20 cellular contexts compared by ENCODE assay signal in genomic region chr5:64312496-64312895, GRCh38.
A peak's percentile ranks its signal among the peaks of the same experiment; 100 is the strongest.
DNase-seq lines count a peak whose midpoint lies in the region; ATAC-seq and TF ChIP-seq lines count a peak whose summit lies in the region.
"Had no signal": no experiment of that assay in that cellular context is flagged by ENCODE, and none has a peak within 500 bp of the region (broad histone marks: within the 10 kb centered on the region; RNA-seq: fewer than 3 reads in every experiment).

No MANE protein-coding gene starts in this region.

- H3K9me3 ChIP-seq in HEK293 (ENCODE audit: control insufficient read depth, insufficient read depth, low read depth, low read length) (no peaks in the 10 kb centered on the region), upper lobe of right lung (no peaks in the 10 kb centered on the region)
- H3K9me3 ChIP-seq: A549, HAP-1 had no signal

- H3K36me3 ChIP-seq in HEK293 (ENCODE audit: control insufficient read depth in 2 of 2, insufficient read depth in 1 of 2, low read length in 2 of 2): no peaks in the 10 kb centered on the region
- H3K36me3 ChIP-seq in upper lobe of right lung: no peaks in the 10 kb centered on the region
- H3K36me3 ChIP-seq: HAP-1 had no signal

- DNase-seq in NCI-H2171 treated with DMSO at 0.1 percent for 48 hours (lab: John Stamatoyannopoulos, UW) (peak; percentile 2), NCI-H2171 (lab: John Stamatoyannopoulos, UW) (no peak), left kidney (ENCODE audit: low read depth, low spot score) (peak; percentile 77), renal cortical epithelial cell (ENCODE audit: low read depth) (peak; percentile 29), upper lobe of right lung (no peak)
- DNase-seq: 8988T; ACHN; AML-193; C1 segment of cervical spinal cord; Calu3; CD4-positive, alpha-beta memory T cell; COR-L47; DMS53; DMS79 treated with DMSO at 0.1 percent for 48 hours; GF-D8; GOT3 had no signal

- H3K27ac ChIP-seq in HEK293 (ENCODE audit: extremely low read depth, low read depth, low read length) (no peak overlapping the region), upper lobe of right lung (no peak overlapping the region)
- H3K27ac ChIP-seq: A549 had no signal

- TF ChIP-seq CTCF in HEK293 (tag by site-specific recombination; IDR thresholded peaks at IDR 0.05) (no peak), upper lobe of right lung (IDR thresholded peaks at IDR 0.05) (no peak)

- H3K4me3 ChIP-seq in HEK293 (ENCODE audit: low read depth, low read length): no peak overlapping the region
- no peak overlapping the region for H3K4me3 ChIP-seq in upper lobe of right lung
- H3K4me3 ChIP-seq: A549, HAP-1 had no signal

- CTCF ChIA-PET in HEK293 (lab: Yijun Ruan, JAX): no interaction called here

- intact Hi-C loops in upper lobe of right lung (cut with DNase I): no loop called here

- no peak for ATAC-seq in upper lobe of right lung
- ATAC-seq in HG03565 (IDR thresholded peaks at IDR 0.05; ENCODE audit: unreplicated experiment): no peak
- ATAC-seq: A549 had no signal

- no peaks in the 10 kb centered on the region for H3K27me3 ChIP-seq in upper lobe of right lung

- no peaks in the 10 kb centered on the region for H3K4me1 ChIP-seq in HEK293 (ENCODE audit: control insufficient read depth, insufficient read depth, low read length)
- no peaks in the 10 kb centered on the region for H3K4me1 ChIP-seq in upper lobe of right lung
- H3K4me1 ChIP-seq: A549, HAP-1 had no signal

- POLR2A ChIA-PET in HEK293 (lab: Yijun Ruan, JAX): no interaction called here

TF ChIP-seq in HEK293, 187 proteins besides CTCF, POLR2A, EP300 and RAD21:
- TF ChIP-seq PRDM10 (tag by site-specific recombination; IDR thresholded peaks at IDR 0.05): peak; percentile 44; the same call in 1 of the 2 replicates
- no peak for TF ChIP-seq ZBTB1 (tag by site-specific recombination; IDR thresholded peaks at IDR 0.05)
- TF ChIP-seq EGR2 (tag by site-specific recombination; IDR thresholded peaks at IDR 0.05; ENCODE audit: low read depth): peak; percentile 78
- TF ChIP-seq ZFHX2 (tag by site-specific recombination; conservative IDR thresholded peaks at IDR 0.05): peak; percentile 62

Comparison
In these comparisons a context has a peak if more than half of its experiments do, and no peak if none do; other contexts are left out.
1. DNase-seq: peak in NCI-H2171 treated with DMSO at 0.1 percent for 48 hours (single experiment), left kidney (single experiment) and renal cortical epithelial cell (single experiment); none in NCI-H2171 (single experiment) and upper lobe of right lung (single experiment).